In genomic region chr15:69565066-69565465, GRCh38 we compare ENCODE assay signal across 24 cellular contexts.
"Had no signal": no experiment of that assay in that cellular context is flagged by ENCODE, and none has a peak within 500 bp of the region (broad histone marks: within the 10 kb centered on the region; RNA-seq: fewer than 3 reads in every experiment).

No MANE protein-coding gene starts in this region.

- DNase-seq: occipital lobe; ovary; posterior cingulate gyrus; psoas muscle; right cardiac atrium; right lobe of liver; sigmoid colon; small intestine; stimulated activated CD4-positive, alpha-beta T cell treated with anti-CD3 and anti-CD28 coated beads, Interleukin-15, amount 100 ng/mL, for 24 hours; stimulated activated CD4-positive, alpha-beta T cell treated with anti-CD3 and anti-CD28 coated beads, Interleukin-2, amount 100 ng/mL, for 24 hours; stimulated activated CD4-positive, alpha-beta T cell treated with anti-CD3 and anti-CD28 coated beads, Interleukin-2, amount 100 ng/mL, for 48 hours; stimulated activated CD4-positive, alpha-beta T cell treated with anti-CD3 and anti-CD28 coated beads, Interleukin-4, amount 100 ng/mL, for 24 hours; stimulated activated naive B cell treated with anti-CD40 and anti-IgM and Interleukin-4, amounts not matched to agents 10 μg/mL and 1 μg/mL and 100 μg/mL, for 72 hours; stimulated activated naive CD4-positive, alpha-beta T cell treated with Interleukin-2 at 50 U/mL for 16 hours; stomach; thyroid gland; trophoblast cell; upper lobe of left lung had no signal

- H3K27me3 ChIP-seq: neural progenitor cell, ovary, right lobe of liver, stomach, thyroid gland, tibial nerve, upper lobe of left lung, vagina had no signal

- H3K4me1 ChIP-seq: parathyroid adenoma, psoas muscle, sigmoid colon, thyroid gland, vagina had no signal

- ATAC-seq: psoas muscle; right cardiac atrium; right lobe of liver; stimulated activated effector memory CD8-positive, alpha-beta T cell treated with anti-CD3 and anti-CD28 coated beads, Interleukin-12 subunit alpha, Interleukin-12 subunit beta, amount 100 ng/mL, for 72 hours; stimulated activated naive B cell treated with anti-CD40 and anti-IgM and Interleukin-4, amounts not matched to agents 10 μg/mL and 1 μg/mL and 100 μg/mL, for 72 hours had no signal

- H3K27ac ChIP-seq: neural progenitor cell, ovary, parathyroid adenoma, psoas muscle, right lobe of liver, sigmoid colon, stomach, thoracic aorta, thyroid gland, tibial nerve, upper lobe of left lung, vagina had no signal
